Comparison of ENCODE assay signal across 12 cellular contexts in the genomic region with DNA sequence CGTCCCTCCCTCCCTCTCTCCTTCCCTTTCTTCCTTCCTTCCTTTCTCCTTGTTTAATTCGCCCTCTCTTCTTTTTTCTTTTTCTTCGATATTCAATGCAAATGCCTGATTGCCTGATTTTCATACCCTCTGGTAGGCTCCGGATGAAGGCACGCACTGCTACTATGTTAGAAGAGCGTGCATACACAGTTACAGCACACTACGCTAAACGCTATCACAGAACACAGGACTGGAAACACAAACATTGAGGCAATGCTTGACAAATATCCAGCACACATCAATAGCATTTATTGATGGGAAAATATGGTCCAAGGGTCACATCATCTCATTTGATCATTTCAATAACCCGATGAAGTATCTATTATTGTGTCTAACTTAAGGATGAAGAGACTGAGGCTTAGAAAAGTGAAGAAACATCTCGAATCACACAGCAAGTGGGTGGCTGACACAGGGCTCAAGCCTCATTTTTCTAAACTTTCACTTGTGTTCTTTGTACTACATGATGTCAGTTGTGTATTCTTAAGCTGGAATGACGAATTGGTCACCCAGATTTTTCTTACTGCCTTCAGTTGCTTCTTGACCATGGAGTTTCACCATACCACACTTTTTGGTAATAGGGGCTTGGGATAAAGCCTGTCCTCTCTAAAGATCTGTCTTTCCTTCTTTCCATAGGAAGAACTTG.
DNase-seq lines count a peak whose midpoint lies in the region; ATAC-seq, FAIRE-seq and TF ChIP-seq lines count a peak whose summit lies in the region.
"Had no signal": no experiment of that assay in that cellular context is flagged by ENCODE, and none has a peak within 500 bp of the region (broad histone marks: within the 10 kb centered on the region; RNA-seq: fewer than 3 reads in every experiment).

No MANE protein-coding gene starts in this region.

- TF ChIP-seq POLR2A in right lobe of liver (IDR thresholded peaks at IDR 0.05) (no peak), stomach (IDR thresholded peaks at IDR 0.05) (no peak)

- no peak for TF ChIP-seq EP300 in stomach (IDR thresholded peaks at IDR 0.05)

- no peaks in the 10 kb centered on the region for H3K36me3 ChIP-seq in right lobe of liver
- H3K36me3 ChIP-seq in stomach, result no peaks in the 10 kb centered on the region
- H3K36me3 ChIP-seq: ovary had no signal

- intact Hi-C loops in right lobe of liver (cut with DNase I), result no loop called here
- intact Hi-C loops in stomach (cut with DNase I; ENCODE audit: low total_unique reads), result no loop called here

- TF ChIP-seq CTCF in chondrocyte (IDR thresholded peaks at IDR 0.05), result no peak
- no peak for TF ChIP-seq CTCF in right lobe of liver (IDR thresholded peaks at IDR 0.05)
- no peak for TF ChIP-seq CTCF in stomach (IDR thresholded peaks at IDR 0.05)
- no peak for TF ChIP-seq CTCF in foreskin fibroblast (IDR thresholded peaks at IDR 0.05; ENCODE audit: low read depth, low read length)

- DNase-seq in HTR-8/SVneo (ENCODE audit: insufficient read length, low spot score) (no peak), chondrocyte (ENCODE audit: low spot score) (no peak), right lobe of liver (no peak), stomach (no peak), GM19240 (ENCODE audit: insufficient read length, low spot score) (no peak), foreskin fibroblast (no peak)
- DNase-seq: C1 segment of cervical spinal cord, substantia nigra had no signal

- peak overlapping the region; percentile 93 for H3K27ac Mint-ChIP-seq in chondrocyte (ENCODE audit: unreplicated experiment)

- no peaks in the 10 kb centered on the region for H3K27me3 ChIP-seq in right lobe of liver
- no peaks in the 10 kb centered on the region for H3K27me3 ChIP-seq in stomach
- H3K27me3 ChIP-seq: ovary had no signal

- H3K9me3 Mint-ChIP-seq in chondrocyte (ENCODE audit: low read depth), result peaks cover 3% of the 10 kb centered on the region

- H3K4me1 ChIP-seq in right lobe of liver, result peaks cover 0 to 8% (median 0%) of the 10 kb centered on the region in 4 donors
- H3K4me1 ChIP-seq in stomach, result peaks cover 0 to 21% (median 11%) of the 10 kb centered on the region in 4 donors

- H3K27ac ChIP-seq in right lobe of liver (peak overlapping the region; percentile 56 to 80 (median 68)), stomach (peak overlapping the region; percentile 39 to 75 (median 70))

- 48% methylated on average over 11 of the region's 11 CpGs for WGBS in right lobe of liver (ENCODE audit: insufficient coverage, low coverage, low lambda C conversion rate, missing lambda C conversion rate)
- WGBS in stomach, 5 donors, result 86 to 90% (median 87%) methylated on average over 11 of the region's 11 CpGs

- H3K9me3 ChIP-seq in right lobe of liver (no peaks in the 10 kb centered on the region), stomach (no peaks in the 10 kb centered on the region)
- H3K9me3 ChIP-seq: ovary had no signal

- no peaks in the 10 kb centered on the region for H3K27me3 Mint-ChIP-seq in chondrocyte (ENCODE audit: low read depth)

- H3K4me3 ChIP-seq in right lobe of liver, result no peak overlapping the region
- H3K4me3 ChIP-seq in stomach, result no peak overlapping the region
- H3K4me3 ChIP-seq in foreskin fibroblast (ENCODE audit: low read depth in 1 of 2, low read length in 2 of 2), result no peak overlapping the region
- H3K4me3 ChIP-seq: ovary had no signal

- H3K4me3 Mint-ChIP-seq in chondrocyte (ENCODE audit: unreplicated experiment), result no peak overlapping the region

- H3K4me1 Mint-ChIP-seq in chondrocyte (ENCODE audit: low read depth), result peaks cover 19% of the 10 kb centered on the region

- peaks cover 2% of the 10 kb centered on the region for H3K36me3 Mint-ChIP-seq in chondrocyte (ENCODE audit: low read depth)

- FAIRE-seq in HTR-8/SVneo (lab: Jason Lieb, UNC), result peak; percentile 46
- FAIRE-seq: TTC549 had no signal

- ATAC-seq in right lobe of liver (peak in 3 of 4 donors; percentile 6 to 51 (median 12)), HG02678 (IDR thresholded peaks at IDR 0.05; ENCODE audit: unreplicated experiment) (no peak), HG03439 (IDR thresholded peaks at IDR 0.05; ENCODE audit: unreplicated experiment) (no peak)

Comparison
In these comparisons a context has a peak if more than half of its experiments do, and no peak if none do; other contexts are left out.
1. ATAC-seq: peak in right lobe of liver (3 of 4); none in HG02678 (single experiment) and HG03439 (single experiment).